Comparison of ENCODE assay signal across 18 cellular contexts in genomic region chr16:87734644-87735043, GRCh38.
"Had no signal": no experiment of that assay in that cellular context is flagged by ENCODE, and none has a peak within 500 bp of the region (broad histone marks: within the 10 kb centered on the region; RNA-seq: fewer than 3 reads in every experiment).

No MANE protein-coding gene starts in this region.

- H3K9ac ChIP-seq: neural progenitor cell had no signal

- DNase-seq: activated CD4-positive, alpha-beta T cell treated with anti-CD3 and anti-CD28 coated beads for 48 hours; activated gamma-delta T cell; activated naive CD8-positive, alpha-beta T cell treated with anti-CD3 and anti-CD28 coated beads, Interleukin-2, amount 10 ng/mL, durations not matched to agents 7 days and 5 days; activated T-cell treated with anti-CD3 and anti-CD28 coated beads, Interleukin-2, amount 50 U/mL, for 1 hour; caudate nucleus; effector CD8-positive, alpha-beta T cell; erythroblast; hypothalamus; pancreas; stimulated activated CD4-positive, alpha-beta T cell treated with anti-CD3 and anti-CD28 coated beads, Interleukin-12 subunit alpha, Interleukin-12 subunit beta, amount 100 ng/mL, for 4 hours; stimulated activated naive CD4-positive, alpha-beta T cell treated with Interleukin-2 at 50 U/mL for 16 hours; trophoblast cell had no signal

- H3K4me3 ChIP-seq: ascending aorta, coronary artery, neural progenitor cell, pancreas had no signal

- ATAC-seq: pancreas, SK-N-SH treated with all-trans-retinoic acid at 6 μM for 48 hours had no signal

- H3K27me3 ChIP-seq: ascending aorta, neural progenitor cell, pancreas had no signal

- H3K36me3 ChIP-seq: neural progenitor cell had no signal

- H3K9me3 Mint-ChIP-seq: activated naive CD8-positive, alpha-beta T cell treated with anti-CD3 and anti-CD28 coated beads, Interleukin-2, amount 10 ng/mL, durations not matched to agents 7 days and 5 days; memory B cell; neural progenitor cell; T-helper 1 cell treated with Interleukin-12 subunit alpha and Interleukin-12 subunit beta and Interleukin-4 antibody, amounts not matched to agents 30 μg/mL and 1 μg/mL, for 36 hours had no signal

- H3K4me1 Mint-ChIP-seq: memory B cell had no signal

- H3K27me3 Mint-ChIP-seq: activated naive CD8-positive, alpha-beta T cell treated with anti-CD3 and anti-CD28 coated beads, Interleukin-2, amount 10 ng/mL, durations not matched to agents 7 days and 5 days; memory B cell had no signal

- H3K9me3 ChIP-seq: ascending aorta, pancreas had no signal

- H3K4me1 ChIP-seq: ascending aorta, neural progenitor cell, pancreas had no signal

- H3K27ac ChIP-seq: ascending aorta, coronary artery, neural progenitor cell, pancreas had no signal

- H3K4me3 Mint-ChIP-seq: activated naive CD8-positive, alpha-beta T cell treated with anti-CD3 and anti-CD28 coated beads, Interleukin-2, amount 10 ng/mL, durations not matched to agents 7 days and 5 days; memory B cell; neural progenitor cell; T-helper 1 cell treated with Interleukin-12 subunit alpha and Interleukin-12 subunit beta and Interleukin-4 antibody, amounts not matched to agents 30 μg/mL and 1 μg/mL, for 36 hours had no signal

- H3K27ac Mint-ChIP-seq: activated naive CD8-positive, alpha-beta T cell treated with anti-CD3 and anti-CD28 coated beads, Interleukin-2, amount 10 ng/mL, durations not matched to agents 7 days and 5 days; memory B cell; neural progenitor cell; T-helper 1 cell treated with Interleukin-12 subunit alpha and Interleukin-12 subunit beta and Interleukin-4 antibody, amounts not matched to agents 30 μg/mL and 1 μg/mL, for 36 hours had no signal
